Comparison of ENCODE assay signal across 9 cellular contexts in genomic region chr17:15409721-15410247, GRCh38. TPM values are rescaled to one million over a fixed set of nuclear protein-coding genes. Genes with fewer than 3 reads are reported as not detected.
DNase-seq lines count a peak whose midpoint lies in the region; TF ChIP-seq lines count a peak whose summit lies in the region.
"Had no signal": no experiment of that assay in that cellular context is flagged by ENCODE, and none has a peak within 500 bp of the region (broad histone marks: within the 10 kb centered on the region; RNA-seq: fewer than 3 reads in every experiment).

No MANE protein-coding gene starts in this region.

- TF ChIP-seq CTCF in AG04449 (IDR thresholded peaks at IDR 0.05; ENCODE audit: insufficient read depth, low read length, missing control alignments) (no peak), osteoblast (IDR thresholded peaks at IDR 0.05; ENCODE audit: extremely low read depth, low read depth, low read length) (no peak)

- POLR2A ChIA-PET in AG04449 (lab: Yijun Ruan, JAX): interaction anchor here (1.0 kb wide), 1 partner anchor 48 kb away, joined by 3 read pairs; no protein-coding TSS in a partner anchor

- H3K9me3 ChIP-seq in SJSA1 (replicated peaks) (no peaks in the 10 kb centered on the region), osteoblast (ENCODE audit: low read depth, low read length) (no peaks in the 10 kb centered on the region)

- H3K27ac ChIP-seq in SJSA1: peak overlapping the region; percentile 95
- peak overlapping the region; percentile 96 for H3K27ac ChIP-seq in osteoblast (ENCODE audit: low read depth, low read length)

- peak overlapping the region; percentile 89 for H3K4me2 ChIP-seq in osteoblast (ENCODE audit: insufficient read depth, low read length)

- H3K36me3 ChIP-seq in SJSA1 (no peaks in the 10 kb centered on the region), osteoblast (ENCODE audit: insufficient read depth, low read length) (no peaks in the 10 kb centered on the region)

- CTCF ChIA-PET in AG04449 (lab: Yijun Ruan, JAX): no interaction called here

- peak; percentile 92 for DNase-seq in AG04449 (ENCODE audit: low read depth, low spot score)
- DNase-seq in SJSA1 (ENCODE audit: low read depth in 1 of 2, low spot score in 2 of 2): peak; percentile 89 to 94
- DNase-seq in fibroblast of the conjunctiva (ENCODE audit: low read depth): peak; percentile 76
- DNase-seq in osteoblast (ENCODE audit: insufficient read length, low spot score, missing footprints): peak; percentile 96
- DNase-seq in NCI-H2171 treated with DMSO at 0.1 percent for 48 hours (lab: John Stamatoyannopoulos, UW): no peak
- no peak for DNase-seq in NCI-H2107 treated with DMSO at 0.1 percent for 48 hours (lab: John Stamatoyannopoulos, UW; ENCODE audit: unreplicated experiment)
- no peak for DNase-seq in stimulated activated CD8-positive, alpha-beta memory T cell treated with anti-CD3 and anti-CD28 coated beads, Interleukin-4, amount 100 ng/mL, for 48 hours
- DNase-seq in hippocampal formation (lab: John Stamatoyannopoulos, UW): no peak
- DNase-seq: NCI-H446 had no signal

- no peaks in the 10 kb centered on the region for H3K27me3 ChIP-seq in SJSA1 (replicated peaks)
- H3K27me3 ChIP-seq in osteoblast (ENCODE audit: insufficient read depth, low read length): no peaks in the 10 kb centered on the region

- H3K4me1 ChIP-seq in SJSA1 (replicated peaks) (peaks cover 63% of the 10 kb centered on the region), osteoblast (ENCODE audit: insufficient read depth, low read length) (peaks cover 17% of the 10 kb centered on the region)

- peak overlapping the region; percentile 71 for H2AFZ ChIP-seq in osteoblast (ENCODE audit: low read length)

- H4K20me1 ChIP-seq in osteoblast (ENCODE audit: insufficient read depth, low read length): no peaks in the 10 kb centered on the region

- H3K79me2 ChIP-seq in osteoblast (ENCODE audit: insufficient read depth, low read length): no peaks in the 10 kb centered on the region

- H3K4me3 ChIP-seq in AG04449 (ENCODE audit: low read depth, low read length) (no peak overlapping the region), SJSA1 (peak overlapping the region; percentile 22), osteoblast (ENCODE audit: insufficient read depth, low read length) (peak overlapping the region; percentile 57)

RNA-seq across cellular contexts. Expression of gene CDRT4, which starts 57.6 kb away (rescaled TPM):
- total RNA-seq in SJSA1 (2014; rRNA removed; shearing (Covaris generic)): 0.24 TPM in 1 of 2 replicates, not detected in the other
- total RNA-seq in osteoblast: 2.7 and 3.3 TPM in 2 replicates

Comparison
In these comparisons a context has a peak if more than half of its experiments do, and no peak if none do; other contexts are left out.
1. DNase-seq: peak in AG04449 (single experiment), SJSA1 (2 of 2), fibroblast of the conjunctiva (single experiment) and osteoblast (single experiment); none in NCI-H2171 treated with DMSO at 0.1 percent for 48 hours (single experiment), NCI-H2107 treated with DMSO at 0.1 percent for 48 hours (single experiment), stimulated activated CD8-positive, alpha-beta memory T cell treated with anti-CD3 and anti-CD28 coated beads, Interleukin-4, amount 100 ng/mL, for 48 hours (single experiment) and hippocampal formation (0 of 2).